1 cellular context compared by ENCODE assay signal in genomic region chr16:10245002-10245401, GRCh38.
TF ChIP-seq lines count a peak whose summit lies in the region.

No MANE protein-coding gene starts in this region.

TF ChIP-seq in SK-N-SH, 30 proteins besides CTCF, POLR2A, EP300 and RAD21 (continued from another document):
- TF ChIP-seq, protein P1, sequence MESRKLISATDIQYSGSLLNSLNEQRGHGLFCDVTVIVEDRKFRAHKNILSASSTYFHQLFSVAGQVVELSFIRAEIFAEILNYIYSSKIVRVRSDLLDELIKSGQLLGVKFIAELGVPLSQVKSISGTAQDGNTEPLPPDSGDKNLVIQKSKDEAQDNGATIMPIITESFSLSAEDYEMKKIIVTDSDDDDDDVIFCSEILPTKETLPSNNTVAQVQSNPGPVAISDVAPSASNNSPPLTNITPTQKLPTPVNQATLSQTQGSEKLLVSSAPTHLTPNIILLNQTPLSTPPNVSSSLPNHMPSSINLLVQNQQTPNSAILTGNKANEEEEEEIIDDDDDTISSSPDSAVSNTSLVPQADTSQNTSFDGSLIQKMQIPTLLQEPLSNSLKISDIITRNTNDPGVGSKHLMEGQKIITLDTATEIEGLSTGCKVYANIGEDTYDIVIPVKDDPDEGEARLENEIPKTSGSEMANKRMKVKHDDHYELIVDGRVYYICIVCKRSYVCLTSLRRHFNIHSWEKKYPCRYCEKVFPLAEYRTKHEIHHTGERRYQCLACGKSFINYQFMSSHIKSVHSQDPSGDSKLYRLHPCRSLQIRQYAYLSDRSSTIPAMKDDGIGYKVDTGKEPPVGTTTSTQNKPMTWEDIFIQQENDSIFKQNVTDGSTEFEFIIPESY (IDR thresholded peaks at IDR 0.05; ENCODE audit: borderline replicate concordance, low read depth) = no peak
- TF ChIP-seq, protein P2, sequence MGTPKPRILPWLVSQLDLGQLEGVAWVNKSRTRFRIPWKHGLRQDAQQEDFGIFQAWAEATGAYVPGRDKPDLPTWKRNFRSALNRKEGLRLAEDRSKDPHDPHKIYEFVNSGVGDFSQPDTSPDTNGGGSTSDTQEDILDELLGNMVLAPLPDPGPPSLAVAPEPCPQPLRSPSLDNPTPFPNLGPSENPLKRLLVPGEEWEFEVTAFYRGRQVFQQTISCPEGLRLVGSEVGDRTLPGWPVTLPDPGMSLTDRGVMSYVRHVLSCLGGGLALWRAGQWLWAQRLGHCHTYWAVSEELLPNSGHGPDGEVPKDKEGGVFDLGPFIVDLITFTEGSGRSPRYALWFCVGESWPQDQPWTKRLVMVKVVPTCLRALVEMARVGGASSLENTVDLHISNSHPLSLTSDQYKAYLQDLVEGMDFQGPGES (IDR thresholded peaks at IDR 0.05; ENCODE audit: low read depth, low read length) = no peak
- no peak for TF ChIP-seq RCOR1 (IDR thresholded peaks at IDR 0.05; ENCODE audit: low read length)
- no peak for TF ChIP-seq SMC3 (IDR thresholded peaks at IDR 0.05; ENCODE audit: low read depth, low read length)
- TF ChIP-seq, protein P3, sequence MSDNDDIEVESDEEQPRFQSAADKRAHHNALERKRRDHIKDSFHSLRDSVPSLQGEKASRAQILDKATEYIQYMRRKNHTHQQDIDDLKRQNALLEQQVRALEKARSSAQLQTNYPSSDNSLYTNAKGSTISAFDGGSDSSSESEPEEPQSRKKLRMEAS (IDR thresholded peaks at IDR 0.05; ENCODE audit: low read depth) = no peak
- TF ChIP-seq MEF2A (IDR thresholded peaks at IDR 0.05; ENCODE audit: borderline replicate concordance, low read depth) = no peak
- no peak for TF ChIP-seq RXRA (IDR thresholded peaks at IDR 0.05; ENCODE audit: borderline replicate concordance, low read depth)
